8 cellular contexts compared by ENCODE assay signal in the genomic region with DNA sequence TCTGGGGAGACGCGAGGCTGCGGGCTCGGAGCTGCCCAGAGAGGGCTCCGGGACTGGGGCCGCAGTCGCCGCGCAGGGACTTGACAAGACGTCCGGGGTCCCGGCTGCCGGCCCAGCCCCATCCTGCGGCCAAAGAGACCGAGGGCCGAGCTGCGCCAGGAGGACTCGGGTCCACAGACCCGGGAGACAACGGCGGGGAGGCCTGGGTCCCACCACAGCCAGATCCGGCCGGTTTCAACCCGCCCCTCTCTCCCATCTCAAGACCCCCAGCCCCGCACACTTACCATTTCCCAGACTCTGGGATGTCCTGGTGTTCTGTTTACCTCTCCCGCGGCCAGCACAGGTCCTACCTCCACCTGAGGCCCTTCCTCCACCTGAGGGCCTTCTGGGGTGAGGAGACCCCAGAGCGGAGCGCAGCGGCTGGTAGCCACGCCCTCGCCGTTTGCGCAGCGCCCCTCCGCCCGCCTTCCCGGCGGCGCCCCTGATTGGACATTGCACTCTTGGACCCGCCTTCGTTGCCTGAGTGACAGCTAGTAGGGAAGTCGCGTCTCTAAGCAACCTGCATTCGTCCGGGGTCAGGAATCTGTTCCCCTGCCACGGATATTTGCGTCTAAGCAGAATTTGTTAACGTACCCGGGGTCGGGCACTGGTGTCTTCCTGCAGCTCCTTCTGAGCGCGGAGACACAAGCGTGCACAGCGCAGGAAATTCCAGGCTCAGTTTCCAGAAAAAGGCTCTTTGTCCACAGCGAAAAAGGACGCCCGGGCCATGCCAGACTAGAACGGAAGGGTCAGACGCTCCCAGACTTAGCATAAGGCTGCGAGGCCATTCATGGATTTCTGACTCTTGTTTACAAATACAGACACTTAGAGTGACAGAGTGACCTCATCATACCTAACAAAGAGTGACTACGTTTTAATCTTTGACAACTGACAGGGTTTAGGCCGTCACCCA. TPM values are rescaled to one million over a fixed set of nuclear protein-coding genes. Genes with fewer than 3 reads are reported as not detected.
DNase-seq lines count a peak whose midpoint lies in the region; ATAC-seq, FAIRE-seq and TF ChIP-seq lines count a peak whose summit lies in the region.

A gene (minus strand): TSS at position 446 of the 952 bp plus-strand sequence. CDS start 159 bp downstream, at position 287.

- peak within 1 kb of the TSS; percentile 90 for H3K9ac ChIP-seq in IMR-90 (ENCODE audit: low read depth, low read length)

- no peaks in the 10 kb centered on the region for H3K36me3 ChIP-seq in IMR-90 (ENCODE audit: control insufficient read depth, insufficient read depth, low read length)
- H3K36me3 ChIP-seq in Peyer's patch: no peaks in the 10 kb centered on the region
- H3K36me3 ChIP-seq in naive thymus-derived CD4-positive, alpha-beta T cell (ENCODE audit: control insufficient read depth in 2 of 3, insufficient read depth in 3 of 3, low read length in 3 of 3): peaks cover 0 to 6% (median 0%) of the 10 kb centered on the region in 3 experiments

- H4K20me1 ChIP-seq in IMR-90 (ENCODE audit: insufficient read depth, low read length): no peaks in the 10 kb centered on the region; the same call in 1 of the 2 replicates

- H2BK120ac ChIP-seq in IMR-90 (ENCODE audit: low read depth, low read length): no peak within 1 kb of the TSS

- peak within 1 kb of the TSS; percentile 42 to 85 for H4K8ac ChIP-seq in IMR-90 (ENCODE audit: low read depth in 2 of 2, low read length in 2 of 2)

- ATAC-seq in GM21390 (IDR thresholded peaks at IDR 0.05; ENCODE audit: unreplicated experiment) (peak; percentile 83), IMR-90 (ENCODE audit: low read depth) (peak; percentile 99)
- peak; percentile 100 for ATAC-seq in activated T-helper 17 cell treated with anti-CD3 and anti-CD28 coated beads, Interleukin-2, amount 50 U/mL, for 72 hours (replicated peaks)
- peak; percentile 99 for ATAC-seq in naive thymus-derived CD4-positive, alpha-beta T cell
- ATAC-seq in stimulated activated effector memory CD8-positive, alpha-beta T cell treated with anti-CD3 and anti-CD28 coated beads, Interleukin-12 subunit alpha, Interleukin-12 subunit beta, amount 100 ng/mL, for 72 hours: peak; percentile 99

- no peak within 1 kb of the TSS for H2BK15ac ChIP-seq in IMR-90 (ENCODE audit: low read depth, low read length)

- no peaks in the 10 kb centered on the region for H3K36me3 Mint-ChIP-seq in activated T-helper 17 cell treated with anti-CD3 and anti-CD28 coated beads, Interleukin-2, amount 50 U/mL, for 72 hours (ENCODE audit: low read depth)
- H3K36me3 Mint-ChIP-seq in naive thymus-derived CD4-positive, alpha-beta T cell: peaks cover 0 to 5% (median 0%) of the 10 kb centered on the region in 5 donors
- no peaks in the 10 kb centered on the region for H3K36me3 Mint-ChIP-seq in stimulated activated effector memory CD8-positive, alpha-beta T cell treated with anti-CD3 and anti-CD28 coated beads, Interleukin-12 subunit alpha, Interleukin-12 subunit beta, amount 100 ng/mL, for 72 hours

- in situ Hi-C loops in IMR-90 (cut with MboI; ENCODE audit: low sequenced_read_pairs): no loop called here

- H2BK5ac ChIP-seq in IMR-90 (ENCODE audit: low read depth, low read length, poor library complexity, severe bottlenecking): peak within 1 kb of the TSS; percentile 56

- 1% methylated on average over 40 of the region's 63 CpGs; no CpG with 5 or more reads in 1 of the 2 experiments for WGBS in IMR-90 (ENCODE audit: extremely low coverage in 2 of 2, insufficient read length in 1 of 2), 2 experiments

- peak within 1 kb of the TSS; percentile 36; the same call in 1 of the 2 replicates for H3K18ac ChIP-seq in IMR-90 (ENCODE audit: low read depth, low read length)

- TF ChIP-seq CTCF in D721Med (IDR thresholded peaks at IDR 0.05; ENCODE audit: insufficient read depth, missing control alignments): no peak
- no peak for TF ChIP-seq CTCF in IMR-90 (conservative IDR thresholded peaks at IDR 0.05; ENCODE audit: low read depth, low read length)
- TF ChIP-seq CTCF in Peyer's patch (IDR thresholded peaks at IDR 0.05): no peak
- no peak for TF ChIP-seq CTCF in fibroblast of mammary gland (conservative IDR thresholded peaks at IDR 0.05; ENCODE audit: control insufficient read depth, insufficient read depth, low read depth, low read length)

- H3K27ac ChIP-seq in IMR-90 (ENCODE audit: insufficient read depth, low read length) (peak within 1 kb of the TSS; percentile 83), Peyer's patch (peak within 1 kb of the TSS; percentile 45 to 86 (median 72))
- peak within 1 kb of the TSS; percentile 85 for H3K27ac ChIP-seq in naive thymus-derived CD4-positive, alpha-beta T cell (ENCODE audit: low read depth, low read length)

- H3K4me1 Mint-ChIP-seq in activated T-helper 17 cell treated with anti-CD3 and anti-CD28 coated beads, Interleukin-2, amount 50 U/mL, for 72 hours: peaks cover 21% of the 10 kb centered on the region
- H3K4me1 Mint-ChIP-seq in naive thymus-derived CD4-positive, alpha-beta T cell: peaks cover 26 to 40% (median 33%) of the 10 kb centered on the region in 7 donors
- H3K4me1 Mint-ChIP-seq in stimulated activated effector memory CD8-positive, alpha-beta T cell treated with anti-CD3 and anti-CD28 coated beads, Interleukin-12 subunit alpha, Interleukin-12 subunit beta, amount 100 ng/mL, for 72 hours: peaks cover 21% of the 10 kb centered on the region

- dilution Hi-C loops in IMR-90 (cut with HindIII; ENCODE audit: low sequenced_read_pairs, unreplicated experiment): no loop called here

- no peak for FAIRE-seq in D721Med (lab: Jason Lieb, UNC)

- H2AK5ac ChIP-seq in IMR-90 (ENCODE audit: low read depth, low read length): no peak within 1 kb of the TSS

- H3K14ac ChIP-seq in IMR-90 (replicated peaks; ENCODE audit: low read depth, low read length): peak within 1 kb of the TSS; percentile 69; the same call in 1 of the 2 replicates

- H3K4me3 ChIP-seq in IMR-90 (ENCODE audit: insufficient read depth, low read depth, low read length) (peak within 1 kb of the TSS; percentile 88), Peyer's patch (peak within 1 kb of the TSS; percentile 62 to 93 (median 88)), fibroblast of mammary gland (ENCODE audit: control insufficient read depth, low read depth, low read length) (peak within 1 kb of the TSS; percentile 96)
- H3K4me3 ChIP-seq in naive thymus-derived CD4-positive, alpha-beta T cell (ENCODE audit: low read length): peak within 1 kb of the TSS; percentile 98

- no TSS peak for BruUV-seq in IMR-90 (replicated peaks; lab: Mats Ljungman, UMichigan)

- no peak within 1 kb of the TSS for H3K56ac ChIP-seq in IMR-90 (ENCODE audit: extremely low read depth, insufficient read depth, low read length)

- TF ChIP-seq POLR2A in IMR-90 (IDR thresholded peaks at IDR 0.05; ENCODE audit: low read depth, low read length) (0 out of 2 replicates have a peak, but pooled peaks have one; percentile 19), Peyer's patch (IDR thresholded peaks at IDR 0.05) (no peak)

- H3K4me3 Mint-ChIP-seq in activated T-helper 17 cell treated with anti-CD3 and anti-CD28 coated beads, Interleukin-2, amount 50 U/mL, for 72 hours: peak within 1 kb of the TSS; percentile 94
- peak within 1 kb of the TSS; percentile 90 to 99 (median 94) for H3K4me3 Mint-ChIP-seq in naive thymus-derived CD4-positive, alpha-beta T cell
- H3K4me3 Mint-ChIP-seq in stimulated activated effector memory CD8-positive, alpha-beta T cell treated with anti-CD3 and anti-CD28 coated beads, Interleukin-12 subunit alpha, Interleukin-12 subunit beta, amount 100 ng/mL, for 72 hours: peak within 1 kb of the TSS; percentile 88

- CTCF ChIA-PET in IMR-90 (lab: Yijun Ruan, JAX): interaction anchor here (0.5 to 1.0 kb wide), 2 partner anchors 11 to 736 kb away, joined by 3 to 4 read pairs; no protein-coding TSS in a partner anchor
- CTCF ChIA-PET in naive thymus-derived CD4-positive, alpha-beta T cell (lab: Charles Lee): no interaction called here

- intact Hi-C loops in IMR-90 (cut with micrococcal nuclease): no loop called here
- intact Hi-C loops in naive thymus-derived CD4-positive, alpha-beta T cell (cut with micrococcal nuclease): loop anchor here (1.0 to 5.0 kb wide), 9 partner anchors 11 to 322 kb away; a partner anchor contains a TSS

- no peak within 1 kb of the TSS for H2BK20ac ChIP-seq in IMR-90 (ENCODE audit: low read depth, low read length)

- DNase-seq in D721Med (ENCODE audit: insufficient read length, low spot score) (peak; percentile 54), IMR-90 (peak; percentile 77), Peyer's patch (peak; percentile 91 to 97 (median 91)), fibroblast of mammary gland (ENCODE audit: low read depth) (peak; percentile 75)
- DNase-seq in naive thymus-derived CD4-positive, alpha-beta T cell: peak; percentile 75 to 89 (median 85)
- DNase-seq in stimulated activated effector memory CD8-positive, alpha-beta T cell treated with anti-CD3 and anti-CD28 coated beads, Interleukin-12 subunit alpha, Interleukin-12 subunit beta, amount 100 ng/mL, for 72 hours (ENCODE audit: low spot score in 2 of 2): peak; percentile 85 to 96

- peak within 1 kb of the TSS; percentile 96 for H3K4me2 ChIP-seq in IMR-90 (ENCODE audit: low read depth, low read length)

- peaks cover 6% of the 10 kb centered on the region for H3K4me1 ChIP-seq in IMR-90 (ENCODE audit: control insufficient read depth, insufficient read depth, low read length)
- peaks cover 0 to 7% (median 0%) of the 10 kb centered on the region in 4 donors for H3K4me1 ChIP-seq in Peyer's patch
- H3K4me1 ChIP-seq in naive thymus-derived CD4-positive, alpha-beta T cell (ENCODE audit: control insufficient read depth in 2 of 2, insufficient read depth in 2 of 2, low read length in 2 of 2): peaks cover 0 to 14% of the 10 kb centered on the region in 2 donors

- peak within 1 kb of the TSS; percentile 95 for H2AFZ ChIP-seq in IMR-90 (replicated peaks; ENCODE audit: low read length, poor library complexity)

- no peaks in the 10 kb centered on the region for H3K27me3 Mint-ChIP-seq in activated T-helper 17 cell treated with anti-CD3 and anti-CD28 coated beads, Interleukin-2, amount 50 U/mL, for 72 hours
- no peaks in the 10 kb centered on the region for H3K27me3 Mint-ChIP-seq in naive thymus-derived CD4-positive, alpha-beta T cell

- H3K9me3 Mint-ChIP-seq in activated T-helper 17 cell treated with anti-CD3 and anti-CD28 coated beads, Interleukin-2, amount 50 U/mL, for 72 hours: no peaks in the 10 kb centered on the region
- H3K9me3 Mint-ChIP-seq in naive thymus-derived CD4-positive, alpha-beta T cell: peaks cover 0 to 6% (median 0%) of the 10 kb centered on the region in 11 donors
- no peaks in the 10 kb centered on the region for H3K9me3 Mint-ChIP-seq in stimulated activated effector memory CD8-positive, alpha-beta T cell treated with anti-CD3 and anti-CD28 coated beads, Interleukin-12 subunit alpha, Interleukin-12 subunit beta, amount 100 ng/mL, for 72 hours

- no peak for TF ChIP-seq RAD21 in IMR-90 (IDR thresholded peaks at IDR 0.05; ENCODE audit: low read length)

- POLR2A ChIA-PET in IMR-90 (lab: Charles Lee; ENCODE audit: unreplicated experiment): no interaction called here
- POLR2A ChIA-PET in naive thymus-derived CD4-positive, alpha-beta T cell (lab: Charles Lee): interaction anchor here (1.2 to 3.1 kb wide), 4 partner anchors 11 to 152 kb away, joined by 3 to 30 read pairs (median 8); a partner anchor contains a TSS

- no peaks in the 10 kb centered on the region; the same call in 1 of the 2 replicates for H3K9me3 ChIP-seq in IMR-90 (ENCODE audit: control insufficient read depth, insufficient read depth, low read length)
- H3K9me3 ChIP-seq in Peyer's patch: no peaks in the 10 kb centered on the region
- H3K9me3 ChIP-seq in naive thymus-derived CD4-positive, alpha-beta T cell (ENCODE audit: control insufficient read depth in 2 of 3, low read length in 3 of 3): no peaks in the 10 kb centered on the region

- H3K27me3 ChIP-seq in IMR-90 (ENCODE audit: control insufficient read depth, insufficient read depth, low read length) (no peaks in the 10 kb centered on the region), Peyer's patch (no peaks in the 10 kb centered on the region)
- H3K27me3 ChIP-seq in naive thymus-derived CD4-positive, alpha-beta T cell (ENCODE audit: control insufficient read depth in 2 of 2, insufficient read depth in 2 of 2, low read length in 2 of 2): no peaks in the 10 kb centered on the region

- H2AK9ac ChIP-seq in IMR-90 (replicated peaks; ENCODE audit: low read depth, low read length, poor library complexity): no peak within 1 kb of the TSS

- H3K27ac Mint-ChIP-seq in activated T-helper 17 cell treated with anti-CD3 and anti-CD28 coated beads, Interleukin-2, amount 50 U/mL, for 72 hours: peak within 1 kb of the TSS; percentile 86
- peak within 1 kb of the TSS; percentile 87 to 97 (median 91) for H3K27ac Mint-ChIP-seq in naive thymus-derived CD4-positive, alpha-beta T cell
- peak within 1 kb of the TSS; percentile 91 for H3K27ac Mint-ChIP-seq in stimulated activated effector memory CD8-positive, alpha-beta T cell treated with anti-CD3 and anti-CD28 coated beads, Interleukin-12 subunit alpha, Interleukin-12 subunit beta, amount 100 ng/mL, for 72 hours

- 0 out of 2 replicates have a peak, but pooled peaks cover 4% of the 10 kb centered on the region for H3K9me1 ChIP-seq in IMR-90 (ENCODE audit: insufficient read depth, low read length)

- H4K91ac ChIP-seq in IMR-90 (ENCODE audit: insufficient read depth, low read depth, low read length): no peak within 1 kb of the TSS

- H4K5ac ChIP-seq in IMR-90 (ENCODE audit: low read depth, low read length): peak within 1 kb of the TSS; percentile 72

- peak within 1 kb of the TSS; percentile 54; the same call in 1 of the 2 replicates for H3K4ac ChIP-seq in IMR-90 (ENCODE audit: low read depth, low read length)

- peak within 1 kb of the TSS; percentile 54; the same call in 1 of the 2 replicates for H3K23ac ChIP-seq in IMR-90 (ENCODE audit: low read depth, low read length)

- peaks cover 21 to 24% of the 10 kb centered on the region in 2 experiments for H3K79me1 ChIP-seq in IMR-90 (ENCODE audit: low read depth in 1 of 2, low read length in 2 of 2)

RNA-seq across cellular contexts. Expression of the gene that starts here (rescaled TPM):
- total RNA-seq in IMR-90 (2012; rRNA removed) (3.8 and 4.2 TPM in 2 replicates), Peyer's patch (1 to 10 TPM; 1.8 to 3.7 (median 3.3) TPM)
- 0.43 and 0.50 TPM in 2 replicates for polyA plus RNA-seq in IMR-90 (2012; rRNA removed)
- polyA plus RNA-seq in IMR-90 (2012; cell fraction: cytosol; rRNA removed): 0.12 and 0.21 TPM in 2 replicates
- polyA plus RNA-seq in IMR-90 (2012; cell fraction: nucleus; rRNA removed; ENCODE audit: low replicate concordance): 0.37 and 1.3 TPM in 2 replicates
- 1 to 10 TPM; 1.6 to 3.4 TPM for total RNA-seq in activated T-helper 17 cell treated with anti-CD3 and anti-CD28 coated beads, Interleukin-2, amount 50 U/mL, for 72 hours
- 1 to 10 TPM; 2.2 to 8.0 (median 5.3) TPM for total RNA-seq in naive thymus-derived CD4-positive, alpha-beta T cell
- polyA plus RNA-seq in naive thymus-derived CD4-positive, alpha-beta T cell: 1 to 10 TPM; 2.0 to 3.3 TPM

Comparison
In these comparisons a context has a peak if more than half of its experiments do, and no peak if none do; other contexts are left out.
1. Peak in every context shown above with its lines: DNase-seq, ATAC-seq, H3K4me3 ChIP-seq and H3K27ac ChIP-seq.